32 cellular contexts compared by ENCODE assay signal in genomic region chr5:107949688-107950341, GRCh38.
DNase-seq lines count a peak whose midpoint lies in the region; ATAC-seq, FAIRE-seq and TF ChIP-seq lines count a peak whose summit lies in the region.
"Had no signal": no experiment of that assay in that cellular context is flagged by ENCODE, and none has a peak within 500 bp of the region (broad histone marks: within the 10 kb centered on the region; RNA-seq: fewer than 3 reads in every experiment).

No MANE protein-coding gene starts in this region.

- H3K27me3 Mint-ChIP-seq in activated naive CD4-positive, alpha-beta T cell treated with anti-CD3 and anti-CD28 coated beads, Interleukin-2, amount 10 ng/mL, durations not matched to agents 7 days and 5 days, result no peaks in the 10 kb centered on the region
- H3K27me3 Mint-ChIP-seq in T-cell, result no peaks in the 10 kb centered on the region
- no peaks in the 10 kb centered on the region for H3K27me3 Mint-ChIP-seq in activated naive CD8-positive, alpha-beta T cell
- H3K27me3 Mint-ChIP-seq: activated B cell treated with CpG ODN at 0.5 μM for 24 hours; activated CD4-positive, alpha-beta memory T cell treated with anti-CD3 and anti-CD28 coated beads, Interleukin-2, amount 10 ng/mL, durations not matched to agents 7 days and 5 days had no signal

- DNase-seq in activated naive CD4-positive, alpha-beta T cell treated with anti-CD3 and anti-CD28 coated beads, Interleukin-2, amount 10 ng/mL, durations not matched to agents 7 days and 5 days, result no peak
- no peak for DNase-seq in activated naive CD4-positive, alpha-beta T cell treated with anti-CD3 and anti-CD28 coated beads, Interleukin-2, amount 50 U/mL, for 16 hours
- DNase-seq in T-cell (no peak), GM12891 (ENCODE audit: insufficient read length, low spot score) (no peak), breast epithelium (ENCODE audit: low spot score in 2 of 2) (no peak)
- no peak for DNase-seq in activated effector memory CD4-positive, alpha-beta T cell treated with anti-CD3 and anti-CD28 coated beads, Interleukin-2, amount 50 U/mL, for 16 hours
- DNase-seq: activated B cell treated with CpG ODN at 0.5 μM for 24 hours; activated CD4-positive, alpha-beta memory T cell treated with anti-CD3 and anti-CD28 coated beads, Interleukin-2, amount 10 ng/mL, durations not matched to agents 7 days and 5 days; colonic mucosa; effector CD8-positive, alpha-beta T cell; HCEC 1CT; hippocampal formation; Kasumi-1; left cardiac atrium; natural killer cell; NCI-H1417 treated with DMSO at 0.1 percent for 48 hours; NCI-H2081; NCI-H2227 treated with DMSO at 0.1 percent for 48 hours; NCI-H69; occipital lobe; PC-9; right lobe of liver; spleen; stimulated activated CD8-positive, alpha-beta memory T cell treated with anti-CD3 and anti-CD28 coated beads, Interleukin-4, amount 100 ng/mL, for 48 hours; T1000; thyroid gland had no signal

- CTCF ChIA-PET in activated naive CD4-positive, alpha-beta T cell treated with anti-CD3 and anti-CD28 coated beads, Interleukin-2, amount 10 ng/mL, durations not matched to agents 7 days and 5 days (lab: Charles Lee), result no interaction called here
- CTCF ChIA-PET in T-cell (lab: Charles Lee), result no interaction called here

- H3K36me3 ChIP-seq in breast epithelium, result no peaks in the 10 kb centered on the region
- H3K36me3 ChIP-seq: BLaER1, colonic mucosa, prostate gland, right lobe of liver, spleen, thyroid gland had no signal

- H3K4me3 Mint-ChIP-seq in activated naive CD4-positive, alpha-beta T cell treated with anti-CD3 and anti-CD28 coated beads, Interleukin-2, amount 10 ng/mL, durations not matched to agents 7 days and 5 days, result peak overlapping the region; percentile 34
- H3K4me3 Mint-ChIP-seq in T-cell, result peak overlapping the region in 2 of 3 donors; percentile 10 to 44
- H3K4me3 Mint-ChIP-seq in activated naive CD8-positive, alpha-beta T cell, result no peak overlapping the region
- H3K4me3 Mint-ChIP-seq: activated B cell treated with CpG ODN at 0.5 μM for 24 hours; activated CD4-positive, alpha-beta memory T cell treated with anti-CD3 and anti-CD28 coated beads, Interleukin-2, amount 10 ng/mL, durations not matched to agents 7 days and 5 days; natural killer cell had no signal

- H3K4me3 ChIP-seq in breast epithelium, result no peak overlapping the region
- H3K4me3 ChIP-seq: BLaER1, colonic mucosa, lung, PC-9, prostate gland, right lobe of liver, spleen, thyroid gland had no signal

- no peak overlapping the region for H3K27ac ChIP-seq in breast epithelium
- H3K27ac ChIP-seq: BLaER1, colonic mucosa, PC-9, prostate gland, right lobe of liver, spleen, thyroid gland had no signal

- intact Hi-C loops in breast epithelium (cut with DNase I; ENCODE audit: low total_unique reads), result no loop called here

- H3K36me3 Mint-ChIP-seq in activated naive CD4-positive, alpha-beta T cell treated with anti-CD3 and anti-CD28 coated beads, Interleukin-2, amount 10 ng/mL, durations not matched to agents 7 days and 5 days, result peaks cover 9% of the 10 kb centered on the region
- peaks cover 23% of the 10 kb centered on the region for H3K36me3 Mint-ChIP-seq in T-cell
- peaks cover 11% of the 10 kb centered on the region for H3K36me3 Mint-ChIP-seq in activated naive CD8-positive, alpha-beta T cell
- H3K36me3 Mint-ChIP-seq: natural killer cell had no signal

- no peaks in the 10 kb centered on the region for H3K27me3 ChIP-seq in breast epithelium
- H3K27me3 ChIP-seq: BLaER1, colonic mucosa, right lobe of liver, spleen, thyroid gland had no signal

- POLR2A ChIA-PET in T-cell (lab: Charles Lee), result no interaction called here

- TF ChIP-seq CTCF in breast epithelium (IDR thresholded peaks at IDR 0.05), result no peak

- H3K4me1 ChIP-seq in breast epithelium, result no peaks in the 10 kb centered on the region
- H3K4me1 ChIP-seq: BLaER1, colonic mucosa, prostate gland, right lobe of liver, spleen had no signal

- H3K4me1 Mint-ChIP-seq in activated naive CD4-positive, alpha-beta T cell treated with anti-CD3 and anti-CD28 coated beads, Interleukin-2, amount 10 ng/mL, durations not matched to agents 7 days and 5 days, result peaks cover 38% of the 10 kb centered on the region
- peaks cover 25 to 33% (median 29%) of the 10 kb centered on the region in 3 donors for H3K4me1 Mint-ChIP-seq in T-cell
- peaks cover 25% of the 10 kb centered on the region for H3K4me1 Mint-ChIP-seq in activated naive CD8-positive, alpha-beta T cell (ENCODE audit: low read depth)
- H3K4me1 Mint-ChIP-seq: activated B cell treated with CpG ODN at 0.5 μM for 24 hours had no signal

- H3K27ac Mint-ChIP-seq in activated naive CD4-positive, alpha-beta T cell treated with anti-CD3 and anti-CD28 coated beads, Interleukin-2, amount 10 ng/mL, durations not matched to agents 7 days and 5 days, result peak overlapping the region; percentile 84
- peak overlapping the region in 1 of 2 donors; percentile 0 for H3K27ac Mint-ChIP-seq in T-cell
- peak overlapping the region; percentile 7 for H3K27ac Mint-ChIP-seq in activated naive CD8-positive, alpha-beta T cell
- H3K27ac Mint-ChIP-seq: activated B cell treated with CpG ODN at 0.5 μM for 24 hours; activated CD4-positive, alpha-beta memory T cell treated with anti-CD3 and anti-CD28 coated beads, Interleukin-2, amount 10 ng/mL, durations not matched to agents 7 days and 5 days; natural killer cell had no signal

- TF ChIP-seq POLR2A in GM12891 (IDR thresholded peaks at IDR 0.05; ENCODE audit: low read depth, low read length), result no peak
- TF ChIP-seq POLR2A in breast epithelium (IDR thresholded peaks at IDR 0.05), result no peak

- ATAC-seq in T-cell (replicated peaks in 1 of 4), result no peak
- ATAC-seq: left cardiac atrium, natural killer cell, right lobe of liver, Right ventricle myocardium inferior had no signal

- H3K9me3 ChIP-seq in breast epithelium, result no peaks in the 10 kb centered on the region
- H3K9me3 ChIP-seq: BLaER1, colonic mucosa, prostate gland, right lobe of liver, spleen, thyroid gland had no signal

- no peak for FAIRE-seq in GM12891 (lab: Jason Lieb, UNC)
- FAIRE-seq: astrocyte had no signal

- H3K9me3 Mint-ChIP-seq in activated naive CD4-positive, alpha-beta T cell treated with anti-CD3 and anti-CD28 coated beads, Interleukin-2, amount 10 ng/mL, durations not matched to agents 7 days and 5 days, result no peaks in the 10 kb centered on the region
- H3K9me3 Mint-ChIP-seq in T-cell, result no peaks in the 10 kb centered on the region
- no peaks in the 10 kb centered on the region for H3K9me3 Mint-ChIP-seq in activated naive CD8-positive, alpha-beta T cell (ENCODE audit: low read depth)
- H3K9me3 Mint-ChIP-seq: activated B cell treated with CpG ODN at 0.5 μM for 24 hours; activated CD4-positive, alpha-beta memory T cell treated with anti-CD3 and anti-CD28 coated beads, Interleukin-2, amount 10 ng/mL, durations not matched to agents 7 days and 5 days; natural killer cell had no signal

TF ChIP-seq in GM12891, 5 proteins besides CTCF, POLR2A, EP300 and RAD21:
- no peak for TF ChIP-seq POU2F2 (IDR thresholded peaks at IDR 0.05; ENCODE audit: low read depth, low read length)
- TF ChIP-seq PAX5 (IDR thresholded peaks at IDR 0.05; ENCODE audit: insufficient read depth, low read length, severe bottlenecking), result no peak
- TF ChIP-seq SPI1 (IDR thresholded peaks at IDR 0.05; ENCODE audit: low read depth, low read length), result no peak
- TF ChIP-seq POLR2AphosphoS5 (IDR thresholded peaks at IDR 0.05; ENCODE audit: low read depth, low read length), result no peak
- TF ChIP-seq TAF1 (IDR thresholded peaks at IDR 0.05; ENCODE audit: low read depth, low read length), result no peak
